In genomic region chr1:41599912-41600311, GRCh38 we compare ENCODE assay signal across 11 cellular contexts.
A peak's percentile ranks its signal among the peaks of the same experiment; 100 is the strongest.
DNase-seq lines count a peak whose midpoint lies in the region; ATAC-seq and TF ChIP-seq lines count a peak whose summit lies in the region.
"Had no signal": no experiment of that assay in that cellular context is flagged by ENCODE, and none has a peak within 500 bp of the region (broad histone marks: within the 10 kb centered on the region; RNA-seq: fewer than 3 reads in every experiment).

No MANE protein-coding gene starts in this region.

- intact Hi-C loops in thyroid gland (cut with DNase I), result no loop called here

- DNase-seq in activated T-cell treated with anti-CD3 and anti-CD28 coated beads, Interleukin-2, amount 50 U/mL, for 24 hours, result no peak
- DNase-seq in activated T-cell treated with anti-CD3 and anti-CD28 coated beads, Interleukin-2, amount 50 U/mL, for 4 hours, result no peak
- DNase-seq in fibroblast of villous mesenchyme (ENCODE audit: low read depth) (peak; percentile 55), thyroid gland (no peak), HuH-7.5 (ENCODE audit: low spot score) (no peak), suprapubic skin (ENCODE audit: low spot score in 2 of 2) (no peak)
- DNase-seq: nucleus accumbens had no signal

- ATAC-seq in activated T-cell treated with anti-CD3 and anti-CD28 coated beads, Interleukin-2, amount 50 U/mL, for 4 hours, result no peak
- no peak for ATAC-seq in GM21367 (IDR thresholded peaks at IDR 0.05; ENCODE audit: unreplicated experiment)

- TF ChIP-seq CTCF in VCaP (conservative IDR thresholded peaks at IDR 0.05) (peak; percentile 64), fibroblast of villous mesenchyme (IDR thresholded peaks at IDR 0.05; ENCODE audit: insufficient read depth, low read depth, low read length) (peak; percentile 83), thyroid gland (IDR thresholded peaks at IDR 0.05) (peak in 5 of 6 experiments; percentile 13 to 71 (median 52)), suprapubic skin (IDR thresholded peaks at IDR 0.05) (peak in 1 of 2 donors; percentile 11)

- H3K36me3 ChIP-seq in thyroid gland, result no peaks in the 10 kb centered on the region
- H3K36me3 ChIP-seq in suprapubic skin, result no peaks in the 10 kb centered on the region
- H3K36me3 ChIP-seq: SJSA1 had no signal

- H3K27me3 Mint-ChIP-seq in activated T-cell treated with anti-CD3 and anti-CD28 coated beads, Interleukin-2, amount 50 U/mL, for 24 hours, result no peaks in the 10 kb centered on the region
- no peaks in the 10 kb centered on the region for H3K27me3 Mint-ChIP-seq in activated T-cell treated with anti-CD3 and anti-CD28 coated beads, Interleukin-2, amount 50 U/mL, for 4 hours (ENCODE audit: low read depth)
- H3K27me3 Mint-ChIP-seq: B cell had no signal

- TF ChIP-seq POLR2A in thyroid gland (IDR thresholded peaks at IDR 0.05) (no peak), suprapubic skin (IDR thresholded peaks at IDR 0.05) (no peak)

- H3K27me3 ChIP-seq in thyroid gland (no peaks in the 10 kb centered on the region), suprapubic skin (no peaks in the 10 kb centered on the region)
- H3K27me3 ChIP-seq: SJSA1 had no signal

- H3K4me3 Mint-ChIP-seq in activated T-cell treated with anti-CD3 and anti-CD28 coated beads, Interleukin-2, amount 50 U/mL, for 24 hours, result no peak overlapping the region
- H3K4me3 Mint-ChIP-seq in activated T-cell treated with anti-CD3 and anti-CD28 coated beads, Interleukin-2, amount 50 U/mL, for 4 hours, result no peak overlapping the region
- H3K4me3 Mint-ChIP-seq: B cell had no signal

- H3K27ac Mint-ChIP-seq in activated T-cell treated with anti-CD3 and anti-CD28 coated beads, Interleukin-2, amount 50 U/mL, for 24 hours, result peak overlapping the region; percentile 57
- H3K27ac Mint-ChIP-seq: B cell had no signal

- H3K36me3 Mint-ChIP-seq in activated T-cell treated with anti-CD3 and anti-CD28 coated beads, Interleukin-2, amount 50 U/mL, for 24 hours (ENCODE audit: low read depth), result peaks cover 76% of the 10 kb centered on the region
- H3K36me3 Mint-ChIP-seq in activated T-cell treated with anti-CD3 and anti-CD28 coated beads, Interleukin-2, amount 50 U/mL, for 4 hours (ENCODE audit: insufficient read depth), result peaks cover 16% of the 10 kb centered on the region

- H3K4me3 ChIP-seq in fibroblast of villous mesenchyme (ENCODE audit: low read depth, low read length) (no peak overlapping the region), thyroid gland (replicated peaks in 1 of 3) (no peak overlapping the region), suprapubic skin (no peak overlapping the region)
- H3K4me3 ChIP-seq: SJSA1 had no signal

- peaks cover 62% of the 10 kb centered on the region for H3K4me1 Mint-ChIP-seq in activated T-cell treated with anti-CD3 and anti-CD28 coated beads, Interleukin-2, amount 50 U/mL, for 24 hours (ENCODE audit: low read depth)
- peaks cover 30% of the 10 kb centered on the region for H3K4me1 Mint-ChIP-seq in activated T-cell treated with anti-CD3 and anti-CD28 coated beads, Interleukin-2, amount 50 U/mL, for 4 hours (ENCODE audit: low read depth)

- H3K27ac ChIP-seq in VCaP, result no peak overlapping the region
- H3K27ac ChIP-seq in thyroid gland, result no peak overlapping the region
- no peak overlapping the region for H3K27ac ChIP-seq in suprapubic skin
- H3K27ac ChIP-seq: SJSA1 had no signal

- no peaks in the 10 kb centered on the region for H3K4me1 ChIP-seq in thyroid gland
- H3K4me1 ChIP-seq in suprapubic skin, result no peaks in the 10 kb centered on the region

- TF ChIP-seq EP300 in suprapubic skin (IDR thresholded peaks at IDR 0.05), result no peak

- WGBS in thyroid gland, 2 donors, result 64 to 65% methylated on average over 5 of the region's 5 CpGs
- WGBS in suprapubic skin, result 76% methylated on average over 5 of the region's 5 CpGs

- H3K9me3 ChIP-seq in thyroid gland, result no peaks in the 10 kb centered on the region
- H3K9me3 ChIP-seq in suprapubic skin, result no peaks in the 10 kb centered on the region
- H3K9me3 ChIP-seq: SJSA1 had no signal

- peaks cover 6% of the 10 kb centered on the region for H3K9me3 Mint-ChIP-seq in activated T-cell treated with anti-CD3 and anti-CD28 coated beads, Interleukin-2, amount 50 U/mL, for 24 hours
- no peaks in the 10 kb centered on the region for H3K9me3 Mint-ChIP-seq in activated T-cell treated with anti-CD3 and anti-CD28 coated beads, Interleukin-2, amount 50 U/mL, for 4 hours
